12 cellular contexts compared by ENCODE assay signal in genomic region chr2:42878581-42878980, GRCh38.
A peak's percentile ranks its signal among the peaks of the same experiment; 100 is the strongest.
DNase-seq lines count a peak whose midpoint lies in the region; ATAC-seq and TF ChIP-seq lines count a peak whose summit lies in the region.
"Had no signal": no experiment of that assay in that cellular context is flagged by ENCODE, and none has a peak within 500 bp of the region (broad histone marks: within the 10 kb centered on the region; RNA-seq: fewer than 3 reads in every experiment).

No MANE protein-coding gene starts in this region.

- no peaks in the 10 kb centered on the region for H3K27me3 Mint-ChIP-seq in activated T-helper 17 cell treated with anti-CD3 and anti-CD28 coated beads, Interleukin-2, amount 50 U/mL, for 72 hours
- no peaks in the 10 kb centered on the region; the same call in 1 of the 2 replicates for H3K27me3 Mint-ChIP-seq in HFFc6 (ENCODE audit: insufficient read depth)

- peak overlapping the region; percentile 58 for H3K27ac Mint-ChIP-seq in activated T-helper 17 cell treated with anti-CD3 and anti-CD28 coated beads, Interleukin-2, amount 50 U/mL, for 72 hours
- no peak overlapping the region for H3K27ac Mint-ChIP-seq in HFFc6

- H3K4me3 Mint-ChIP-seq in activated T-helper 17 cell treated with anti-CD3 and anti-CD28 coated beads, Interleukin-2, amount 50 U/mL, for 72 hours = no peak overlapping the region
- H3K4me3 Mint-ChIP-seq in HFFc6 = no peak overlapping the region
- H3K4me3 Mint-ChIP-seq: immature natural killer cell had no signal

- TF ChIP-seq CTCF in HFFc6 (IDR thresholded peaks at IDR 0.05) = no peak

- no peaks in the 10 kb centered on the region for H3K36me3 Mint-ChIP-seq in activated T-helper 17 cell treated with anti-CD3 and anti-CD28 coated beads, Interleukin-2, amount 50 U/mL, for 72 hours (ENCODE audit: low read depth)
- no peaks in the 10 kb centered on the region for H3K36me3 Mint-ChIP-seq in HFFc6 (ENCODE audit: low read depth)
- H3K36me3 Mint-ChIP-seq: immature natural killer cell had no signal

- no peaks in the 10 kb centered on the region for H3K9me3 Mint-ChIP-seq in activated T-helper 17 cell treated with anti-CD3 and anti-CD28 coated beads, Interleukin-2, amount 50 U/mL, for 72 hours
- no peaks in the 10 kb centered on the region for H3K9me3 Mint-ChIP-seq in HFFc6
- H3K9me3 Mint-ChIP-seq: immature natural killer cell had no signal

- peak; percentile 56 for DNase-seq in activated CD4-positive, alpha-beta T cell treated with anti-CD3 and anti-CD28 coated beads for 48 hours
- DNase-seq in activated CD4-positive, alpha-beta T cell treated with anti-CD3 and anti-CD28 coated beads, Interleukin-2, amount 50 U/mL, for 4 hours = no peak
- DNase-seq in stimulated activated CD4-positive, alpha-beta T cell treated with anti-CD3 and anti-CD28 coated beads, TNF-alpha, amount 100 ng/mL, for 48 hours (ENCODE audit: low read depth in 3 of 3) = peak in 2 of 3 donors; percentile 30 to 33
- DNase-seq in NCI-H2107 treated with DMSO at 0.1 percent for 48 hours (lab: John Stamatoyannopoulos, UW; ENCODE audit: unreplicated experiment) (no peak), HFFc6 (no peak), GM03348 (ENCODE audit: low spot score) (no peak)
- DNase-seq: effector CD4-positive, alpha-beta T cell; immature natural killer cell; NCI-H1694 treated with DMSO at 0.1 percent for 48 hours had no signal

- peak; percentile 81 for ATAC-seq in HG02588 (IDR thresholded peaks at IDR 0.05; ENCODE audit: unreplicated experiment)
- peak; percentile 87 for ATAC-seq in activated T-helper 17 cell treated with anti-CD3 and anti-CD28 coated beads, Interleukin-2, amount 50 U/mL, for 72 hours (replicated peaks)
- ATAC-seq: A549 had no signal

- H3K4me1 Mint-ChIP-seq in activated T-helper 17 cell treated with anti-CD3 and anti-CD28 coated beads, Interleukin-2, amount 50 U/mL, for 72 hours = peaks cover 13% of the 10 kb centered on the region
- peaks cover 33% of the 10 kb centered on the region for H3K4me1 Mint-ChIP-seq in HFFc6 (ENCODE audit: low read depth)
- H3K4me1 Mint-ChIP-seq: immature natural killer cell had no signal

Comparison
In these comparisons a context has a peak if more than half of its experiments do, and no peak if none do; other contexts are left out.
1. DNase-seq: peak in activated CD4-positive, alpha-beta T cell treated with anti-CD3 and anti-CD28 coated beads for 48 hours (single experiment) and stimulated activated CD4-positive, alpha-beta T cell treated with anti-CD3 and anti-CD28 coated beads, TNF-alpha, amount 100 ng/mL, for 48 hours (2 of 3); none in activated CD4-positive, alpha-beta T cell treated with anti-CD3 and anti-CD28 coated beads, Interleukin-2, amount 50 U/mL, for 4 hours (0 of 2), NCI-H2107 treated with DMSO at 0.1 percent for 48 hours (single experiment), HFFc6 (single experiment) and GM03348 (single experiment).